ENCODE assay signal across 22 cellular contexts in genomic region chr21:44406953-44407352, GRCh38. TPM values are rescaled to one million over a fixed set of nuclear protein-coding genes. Genes with fewer than 3 reads are reported as not detected.
DNase-seq lines count a peak whose midpoint lies in the region; ATAC-seq and TF ChIP-seq lines count a peak whose summit lies in the region.
"Had no signal": no experiment of that assay in that cellular context is flagged by ENCODE, and none has a peak within 500 bp of the region (broad histone marks: within the 10 kb centered on the region; RNA-seq: fewer than 3 reads in every experiment).

No MANE protein-coding gene starts in this region.

- no peaks in the 10 kb centered on the region for H3K27me3 Mint-ChIP-seq in activated CD4-positive, alpha-beta T cell treated with anti-CD3 and anti-CD28 coated beads, Interleukin-2, amount 10 ng/mL, durations not matched to agents 7 days and 5 days
- no peaks in the 10 kb centered on the region for H3K27me3 Mint-ChIP-seq in activated naive CD8-positive, alpha-beta T cell treated with anti-CD3 and anti-CD28 coated beads, Interleukin-2, amount 10 ng/mL, durations not matched to agents 7 days and 5 days
- no peaks in the 10 kb centered on the region for H3K27me3 Mint-ChIP-seq in natural killer cell treated with Interleukin-12 subunit alpha and Interleukin-12 subunit beta and Interleukin-15 and Interleukin-18, amount 100 ng/mL, for 72 hours
- peaks cover 0 to 5% (median 0%) of the 10 kb centered on the region in 3 donors for H3K27me3 Mint-ChIP-seq in CD14-positive monocyte (ENCODE audit: low read depth in 3 of 3)

- H3K9me3 Mint-ChIP-seq in activated CD4-positive, alpha-beta T cell treated with anti-CD3 and anti-CD28 coated beads, Interleukin-2, amount 10 ng/mL, durations not matched to agents 7 days and 5 days = peaks cover 12% of the 10 kb centered on the region
- H3K9me3 Mint-ChIP-seq in activated naive CD8-positive, alpha-beta T cell treated with anti-CD3 and anti-CD28 coated beads, Interleukin-2, amount 10 ng/mL, durations not matched to agents 7 days and 5 days = peaks cover 9% of the 10 kb centered on the region
- no peaks in the 10 kb centered on the region for H3K9me3 Mint-ChIP-seq in natural killer cell treated with Interleukin-12 subunit alpha and Interleukin-12 subunit beta and Interleukin-15 and Interleukin-18, amount 100 ng/mL, for 72 hours
- H3K9me3 Mint-ChIP-seq in CD14-positive monocyte = peaks cover 5 to 26% (median 15%) of the 10 kb centered on the region in 7 donors

- 0 out of 2 replicates have a peak, but pooled peaks cover 4% of the 10 kb centered on the region for H3K9me3 ChIP-seq in SJCRH30 (replicated peaks)
- H3K9me3 ChIP-seq: A549, mucosa of descending colon, spleen had no signal

- DNase-seq in activated CD4-positive, alpha-beta T cell treated with anti-CD3 and anti-CD28 coated beads, Interleukin-2, amount 10 ng/mL, durations not matched to agents 7 days and 5 days = no peak
- no peak for DNase-seq in activated CD4-positive, alpha-beta T cell treated with anti-CD3 and anti-CD28 coated beads, Interleukin-2, amount 50 U/mL, for 4 hours
- DNase-seq in SJCRH30 (no peak), CD14-positive monocyte (ENCODE audit: low spot score) (no peak), NCI-H187 (lab: John Stamatoyannopoulos, UW) (no peak)
- DNase-seq in activated naive CD8-positive, alpha-beta T cell treated with anti-CD3 and anti-CD28 coated beads, Interleukin-2, amount 10 ng/mL, durations not matched to agents 7 days and 5 days = no peak
- DNase-seq in natural killer cell treated with Interleukin-12 subunit alpha and Interleukin-12 subunit beta and Interleukin-15 and Interleukin-18, amount 100 ng/mL, for 72 hours (ENCODE audit: low spot score) = no peak
- DNase-seq: amniotic stem cell; heart right ventricle; mucosa of descending colon; NCI-H1092; NCI-H2081; NK-92 treated with Interleukin-12 subunit alpha and Interleukin-12 subunit beta, amount 100 ng/mL, for 24 hours; substantia nigra had no signal

- H3K4me1 Mint-ChIP-seq in activated CD4-positive, alpha-beta T cell treated with anti-CD3 and anti-CD28 coated beads, Interleukin-2, amount 10 ng/mL, durations not matched to agents 7 days and 5 days = peaks cover 4% of the 10 kb centered on the region
- no peaks in the 10 kb centered on the region for H3K4me1 Mint-ChIP-seq in activated naive CD8-positive, alpha-beta T cell treated with anti-CD3 and anti-CD28 coated beads, Interleukin-2, amount 10 ng/mL, durations not matched to agents 7 days and 5 days
- peaks cover 0 to 6% of the 10 kb centered on the region in 2 donors for H3K4me1 Mint-ChIP-seq in natural killer cell treated with Interleukin-12 subunit alpha and Interleukin-12 subunit beta and Interleukin-15 and Interleukin-18, amount 100 ng/mL, for 72 hours (ENCODE audit: low read depth in 2 of 2)
- no peaks in the 10 kb centered on the region for H3K4me1 Mint-ChIP-seq in CD14-positive monocyte

- H3K27ac Mint-ChIP-seq in activated CD4-positive, alpha-beta T cell treated with anti-CD3 and anti-CD28 coated beads, Interleukin-2, amount 10 ng/mL, durations not matched to agents 7 days and 5 days = peak overlapping the region; percentile 85
- peak overlapping the region; percentile 86 for H3K27ac Mint-ChIP-seq in activated naive CD8-positive, alpha-beta T cell treated with anti-CD3 and anti-CD28 coated beads, Interleukin-2, amount 10 ng/mL, durations not matched to agents 7 days and 5 days
- peak overlapping the region; percentile 53 to 89 for H3K27ac Mint-ChIP-seq in natural killer cell treated with Interleukin-12 subunit alpha and Interleukin-12 subunit beta and Interleukin-15 and Interleukin-18, amount 100 ng/mL, for 72 hours
- H3K27ac Mint-ChIP-seq in CD14-positive monocyte = peak overlapping the region in 2 of 7 donors; percentile 35 to 55

- intact Hi-C loops in CD14-positive monocyte (cut with micrococcal nuclease) = no loop called here

- ATAC-seq in activated naive CD8-positive, alpha-beta T cell treated with anti-CD3 and anti-CD28 coated beads, Interleukin-2, amount 10 ng/mL, durations not matched to agents 7 days and 5 days (ENCODE audit: low read depth) = no peak
- no peak for ATAC-seq in natural killer cell treated with Interleukin-12 subunit alpha and Interleukin-12 subunit beta and Interleukin-15 and Interleukin-18, amount 100 ng/mL, for 72 hours
- no peak for ATAC-seq in HG02678 (IDR thresholded peaks at IDR 0.05; ENCODE audit: unreplicated experiment)
- ATAC-seq: heart right ventricle, mucosa of descending colon, Panc1 had no signal

- no peak overlapping the region for H3K4me3 ChIP-seq in SJCRH30
- H3K4me3 ChIP-seq: A549, BLaER1, dorsolateral prefrontal cortex, heart right ventricle, mucosa of descending colon, spleen had no signal

- H3K36me3 Mint-ChIP-seq in activated CD4-positive, alpha-beta T cell treated with anti-CD3 and anti-CD28 coated beads, Interleukin-2, amount 10 ng/mL, durations not matched to agents 7 days and 5 days (ENCODE audit: low read depth) = peaks cover 29% of the 10 kb centered on the region
- peaks cover 41% of the 10 kb centered on the region for H3K36me3 Mint-ChIP-seq in activated naive CD8-positive, alpha-beta T cell treated with anti-CD3 and anti-CD28 coated beads, Interleukin-2, amount 10 ng/mL, durations not matched to agents 7 days and 5 days
- peaks cover 13% of the 10 kb centered on the region for H3K36me3 Mint-ChIP-seq in natural killer cell treated with Interleukin-12 subunit alpha and Interleukin-12 subunit beta and Interleukin-15 and Interleukin-18, amount 100 ng/mL, for 72 hours
- H3K36me3 Mint-ChIP-seq in CD14-positive monocyte = peaks cover 38 to 57% of the 10 kb centered on the region in 2 donors

- CTCF ChIA-PET in activated CD4-positive, alpha-beta T cell treated with anti-CD3 and anti-CD28 coated beads, Interleukin-2, amount 10 ng/mL, durations not matched to agents 7 days and 5 days (lab: Charles Lee) = no interaction called here

- no peaks in the 10 kb centered on the region for H3K36me3 ChIP-seq in SJCRH30

- TF ChIP-seq CTCF in CD14-positive monocyte (IDR thresholded peaks at IDR 0.05) = no peak

- peak overlapping the region; percentile 63 for H3K27ac ChIP-seq in SJCRH30
- H3K27ac ChIP-seq: A549, BLaER1, dorsolateral prefrontal cortex, epithelial cell of prostate, heart right ventricle had no signal

- no peak overlapping the region for H3K4me3 Mint-ChIP-seq in activated CD4-positive, alpha-beta T cell treated with anti-CD3 and anti-CD28 coated beads, Interleukin-2, amount 10 ng/mL, durations not matched to agents 7 days and 5 days
- no peak overlapping the region for H3K4me3 Mint-ChIP-seq in activated naive CD8-positive, alpha-beta T cell treated with anti-CD3 and anti-CD28 coated beads, Interleukin-2, amount 10 ng/mL, durations not matched to agents 7 days and 5 days
- H3K4me3 Mint-ChIP-seq in natural killer cell treated with Interleukin-12 subunit alpha and Interleukin-12 subunit beta and Interleukin-15 and Interleukin-18, amount 100 ng/mL, for 72 hours = no peak overlapping the region
- no peak overlapping the region for H3K4me3 Mint-ChIP-seq in CD14-positive monocyte

- no peaks in the 10 kb centered on the region for H3K27me3 ChIP-seq in SJCRH30
- H3K27me3 ChIP-seq: BLaER1, dorsolateral prefrontal cortex, heart right ventricle, spleen had no signal

- peaks cover 2% of the 10 kb centered on the region; the same call in 1 of the 2 replicates for H3K4me1 ChIP-seq in SJCRH30
- H3K4me1 ChIP-seq: A549, heart right ventricle, spleen had no signal

- POLR2A ChIA-PET in activated CD4-positive, alpha-beta T cell treated with anti-CD3 and anti-CD28 coated beads, Interleukin-2, amount 10 ng/mL, durations not matched to agents 7 days and 5 days (lab: Charles Lee) = no interaction called here
- POLR2A ChIA-PET in activated naive CD8-positive, alpha-beta T cell treated with anti-CD3 and anti-CD28 coated beads, Interleukin-2, amount 10 ng/mL, durations not matched to agents 7 days and 5 days (lab: Charles Lee) = no interaction called here

RNA-seq across cellular contexts. Expression of gene LRRC3, which starts 48.4 kb away (rescaled TPM):
- 1 to 10 TPM; 5.0 to 5.1 TPM for total RNA-seq in activated CD4-positive, alpha-beta T cell treated with anti-CD3 and anti-CD28 coated beads, Interleukin-2, amount 10 ng/mL, durations not matched to agents 7 days and 5 days
- not detected in 2 replicates for total RNA-seq in SJCRH30 (2014; rRNA removed; shearing (Covaris generic))
- total RNA-seq in activated naive CD8-positive, alpha-beta T cell treated with anti-CD3 and anti-CD28 coated beads, Interleukin-2, amount 10 ng/mL, durations not matched to agents 7 days and 5 days = 1 to 10 TPM; 3.0 to 3.5 TPM
- total RNA-seq in natural killer cell treated with Interleukin-12 subunit alpha and Interleukin-12 subunit beta and Interleukin-15 and Interleukin-18, amount 100 ng/mL, for 72 hours = under 1 TPM; 0.45 to 0.88 TPM
- under 1 TPM; 0.30 to 0.41 TPM for polyA plus RNA-seq in CD14-positive monocyte

RNA-seq across cellular contexts. Expression of gene TRPM2, which starts 53.5 kb away (rescaled TPM):
- total RNA-seq in activated CD4-positive, alpha-beta T cell treated with anti-CD3 and anti-CD28 coated beads, Interleukin-2, amount 10 ng/mL, durations not matched to agents 7 days and 5 days = 10 to 100 TPM; 13.9 to 15.2 TPM
- total RNA-seq in SJCRH30 (2014; rRNA removed; shearing (Covaris generic)) = 0.61 and 0.87 TPM in 2 replicates
- total RNA-seq in activated naive CD8-positive, alpha-beta T cell treated with anti-CD3 and anti-CD28 coated beads, Interleukin-2, amount 10 ng/mL, durations not matched to agents 7 days and 5 days = 10 to 100 TPM; 29.6 to 31.1 TPM
- 10 to 100 TPM; 14.7 to 15.8 TPM for total RNA-seq in natural killer cell treated with Interleukin-12 subunit alpha and Interleukin-12 subunit beta and Interleukin-15 and Interleukin-18, amount 100 ng/mL, for 72 hours
- polyA plus RNA-seq in CD14-positive monocyte = 10 to 100 TPM in 1 of 2 donors, 1 to 10 TPM in 1; 7.6 to 12.2 TPM
- total RNA-seq: G401 had no signal
